ENCODE assay signal across 9 cellular contexts in genomic region chr20:4112490-4113420, GRCh38. TPM values are rescaled to one million over a fixed set of nuclear protein-coding genes. Genes with fewer than 3 reads are reported as not detected.
A peak's percentile ranks its signal among the peaks of the same experiment; 100 is the strongest.
DNase-seq lines count a peak whose midpoint lies in the region; ATAC-seq, FAIRE-seq and TF ChIP-seq lines count a peak whose summit lies in the region.
"Had no signal": no experiment of that assay in that cellular context is flagged by ENCODE, and none has a peak within 500 bp of the region (broad histone marks: within the 10 kb centered on the region; RNA-seq: fewer than 3 reads in every experiment).

No MANE protein-coding gene starts in this region.

- DNase-seq in EH (ENCODE audit: low read depth), result peak; percentile 70
- DNase-seq in HT1080 (ENCODE audit: low read depth), result peak; percentile 69
- DNase-seq in bronchial epithelial cell (ENCODE audit: low read depth), result peak; percentile 52
- DNase-seq in stomach, result peak; percentile 86
- no peak for DNase-seq in GM03348 (ENCODE audit: low spot score)
- DNase-seq in endodermal cell, result no peak
- no peak for DNase-seq in vagina (ENCODE audit: extremely low spot score in 2 of 2)

- peaks cover 14% of the 10 kb centered on the region for H3K4me1 Mint-ChIP-seq in endodermal cell

- H3K36me3 Mint-ChIP-seq in endodermal cell (ENCODE audit: low read depth), result no peaks in the 10 kb centered on the region

- H3K27ac ChIP-seq in stomach (peak overlapping the region in 1 of 5 donors; percentile 62), endodermal cell (ENCODE audit: low read depth, low read length) (no peak overlapping the region), vagina (no peak overlapping the region)
- H3K27ac ChIP-seq: tibial artery had no signal

- no peak overlapping the region for H3K9ac ChIP-seq in endodermal cell (ENCODE audit: extremely low read depth, low read length, poor library complexity, severe bottlenecking)

- no peak overlapping the region for H3K27ac Mint-ChIP-seq in endodermal cell

- H3K4me1 ChIP-seq in stomach, result peaks cover 5 to 23% (median 16%) of the 10 kb centered on the region in 4 donors
- H3K4me1 ChIP-seq in endodermal cell (ENCODE audit: control insufficient read depth, insufficient read depth, low read length), result peaks cover 5% of the 10 kb centered on the region
- peaks cover 12% of the 10 kb centered on the region for H3K4me1 ChIP-seq in vagina

- no peak overlapping the region for H3K4me3 ChIP-seq in bronchial epithelial cell (ENCODE audit: low read depth, low read length)
- no peak overlapping the region for H3K4me3 ChIP-seq in stomach
- H3K4me3 ChIP-seq in endodermal cell (ENCODE audit: low read length), result no peak overlapping the region
- H3K4me3 ChIP-seq in vagina, result no peak overlapping the region
- H3K4me3 ChIP-seq: tibial artery had no signal

- no peaks in the 10 kb centered on the region for H3K9me3 Mint-ChIP-seq in endodermal cell

- no peaks in the 10 kb centered on the region for H3K9me3 ChIP-seq in stomach
- no peaks in the 10 kb centered on the region for H3K9me3 ChIP-seq in endodermal cell (ENCODE audit: control insufficient read depth, low read length)
- H3K9me3 ChIP-seq in vagina, result no peaks in the 10 kb centered on the region
- H3K9me3 ChIP-seq: tibial artery had no signal

- TF ChIP-seq CTCF in bronchial epithelial cell (IDR thresholded peaks at IDR 0.05; ENCODE audit: insufficient read depth, low read length, severe bottlenecking) (no peak), stomach (IDR thresholded peaks at IDR 0.05) (no peak), endodermal cell (conservative IDR thresholded peaks at IDR 0.05) (no peak), vagina (IDR thresholded peaks at IDR 0.05) (no peak)

- no peaks in the 10 kb centered on the region for H3K27me3 ChIP-seq in bronchial epithelial cell (ENCODE audit: control insufficient read depth, insufficient read depth, low read length)
- peaks cover 0 to 16% (median 0%) of the 10 kb centered on the region in 3 donors for H3K27me3 ChIP-seq in stomach
- H3K27me3 ChIP-seq in endodermal cell (ENCODE audit: control insufficient read depth, insufficient read depth, low read length, poor library complexity, severe bottlenecking), result no peaks in the 10 kb centered on the region
- no peaks in the 10 kb centered on the region for H3K27me3 ChIP-seq in vagina

- no peaks in the 10 kb centered on the region for H3K36me3 ChIP-seq in bronchial epithelial cell (ENCODE audit: control insufficient read depth, insufficient read depth, low read length)
- H3K36me3 ChIP-seq in stomach, result no peaks in the 10 kb centered on the region
- H3K36me3 ChIP-seq in endodermal cell (ENCODE audit: control insufficient read depth, insufficient read depth, low read length), result no peaks in the 10 kb centered on the region
- H3K36me3 ChIP-seq in vagina, result no peaks in the 10 kb centered on the region
- H3K36me3 ChIP-seq: tibial artery had no signal

- TF ChIP-seq POLR2A in stomach (IDR thresholded peaks at IDR 0.05) (no peak), vagina (IDR thresholded peaks at IDR 0.05) (no peak)

- peaks cover under 1% of the 10 kb centered on the region for H3K27me3 Mint-ChIP-seq in endodermal cell (ENCODE audit: insufficient read depth)

- no peak overlapping the region for H3K4me3 Mint-ChIP-seq in endodermal cell

- FAIRE-seq in bronchial epithelial cell (lab: Jason Lieb, UNC), result no peak

- intact Hi-C loops in stomach (cut with DNase I; ENCODE audit: low total_unique reads) (loop anchor here (10.0 kb wide), 1 partner anchor 482 kb away; no protein-coding TSS in a partner anchor), vagina (cut with DNase I) (no loop called here)

- peak; percentile 52 for ATAC-seq in GM21515 (IDR thresholded peaks at IDR 0.05; ENCODE audit: unreplicated experiment)

- no peak for TF ChIP-seq EP300 in stomach (IDR thresholded peaks at IDR 0.05)

- WGBS in stomach, 5 donors, result 45 to 63% (median 57%) methylated on average over 11 to 13 of the region's 13 CpGs
- WGBS in endodermal cell (ENCODE audit: insufficient coverage in 1 of 2, insufficient read length in 1 of 2), 2 experiments, result 91 to 98% methylated on average over 10 to 13 of the region's 13 CpGs

RNA-seq across cellular contexts. Expression of gene SMOX, which starts 35.9 kb away (rescaled TPM):
- 61.2 TPM in 2 replicates for total RNA-seq in HT1080 (2014; rRNA removed; shearing (Covaris generic))
- polyA plus RNA-seq in HT1080 (2015; cell fraction: cytosol; rRNA removed), result 62.5 and 68.9 TPM in 2 replicates
- 56.2 and 64.8 TPM in 2 replicates for polyA plus RNA-seq in HT1080 (2015; cell fraction: nucleus; rRNA removed)
- total RNA-seq in bronchial epithelial cell (19.0 and 27.1 TPM in 2 replicates), stomach (10 to 100 TPM in 1 of 5 donors, 1 to 10 TPM in 3, not detected in 1; 3.1 to 50.4 (median 6.1) TPM), endodermal cell (10 to 100 TPM; 17.6 to 18.2 TPM), vagina (8.6 TPM)
- polyA plus RNA-seq in stomach, result 10 to 100 TPM; 15.4 to 39.2 (median 30.2) TPM
- polyA plus RNA-seq in endodermal cell (2013, experiment 1 of 2), result 17.2 TPM
- 14.0 TPM for polyA plus RNA-seq in endodermal cell (2013, experiment 2 of 2)

Comparison
In these comparisons a context has a peak if more than half of its experiments do, and no peak if none do; other contexts are left out.
1. DNase-seq: peak in EH (single experiment), HT1080 (single experiment), bronchial epithelial cell (single experiment) and stomach (single experiment); none in GM03348 (single experiment), endodermal cell (single experiment) and vagina (0 of 2).